In the genomic region with DNA sequence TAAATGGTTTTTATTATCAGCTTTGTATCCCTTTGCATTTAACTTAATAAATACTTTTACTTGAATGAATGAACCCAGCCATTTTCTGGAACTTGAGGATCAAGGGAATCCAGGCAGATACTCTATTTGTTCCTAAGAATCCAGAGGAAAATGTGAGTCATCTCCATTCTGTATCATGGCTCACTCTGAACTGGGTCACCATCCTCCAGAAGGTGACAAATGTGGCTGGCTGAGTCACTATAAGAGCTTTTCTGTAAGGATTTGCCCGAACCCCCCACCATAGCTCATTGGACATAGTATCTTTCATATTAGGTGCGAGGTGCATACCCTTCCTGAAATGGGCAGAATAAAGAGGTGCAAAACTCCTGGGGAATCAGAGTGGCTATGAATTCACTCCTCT, we compare ENCODE assay signal across 1 cellular context.
TF ChIP-seq lines count a peak whose summit lies in the region.

No MANE protein-coding gene starts in this region.

TF ChIP-seq in endothelial cell of umbilical vein, 7 proteins besides CTCF, POLR2A, EP300 and RAD21 (continued from another document):
- TF ChIP-seq, protein P1, sequence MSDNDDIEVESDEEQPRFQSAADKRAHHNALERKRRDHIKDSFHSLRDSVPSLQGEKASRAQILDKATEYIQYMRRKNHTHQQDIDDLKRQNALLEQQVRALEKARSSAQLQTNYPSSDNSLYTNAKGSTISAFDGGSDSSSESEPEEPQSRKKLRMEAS (IDR thresholded peaks at IDR 0.05; ENCODE audit: insufficient read depth, insufficient read length), result no peak
